Comparison of ENCODE assay signal across 1 cellular context in genomic region chr4:55458611-55459010, GRCh38.
TF ChIP-seq lines count a peak whose summit lies in the region.

No MANE protein-coding gene starts in this region.

TF ChIP-seq in SK-N-SH, 30 proteins besides CTCF, POLR2A, EP300 and RAD21 (continued from another document):
- no peak for TF ChIP-seq PBX3 (IDR thresholded peaks at IDR 0.05)
- no peak for TF ChIP-seq IRF3 (IDR thresholded peaks at IDR 0.05; ENCODE audit: low read depth, low read length)
- no peak for TF ChIP-seq EZH2phosphoT487 (IDR thresholded peaks at IDR 0.05; ENCODE audit: borderline replicate concordance, low read depth)
- no peak for TF ChIP-seq SIN3A (IDR thresholded peaks at IDR 0.05; ENCODE audit: borderline replicate concordance, low read depth, low read length)
- TF ChIP-seq NFIC (IDR thresholded peaks at IDR 0.05; ENCODE audit: borderline replicate concordance): no peak
- peak; percentile 42; the same call in 1 of the 2 replicates for TF ChIP-seq FOSL2 (IDR thresholded peaks at IDR 0.05; ENCODE audit: borderline replicate concordance, low read depth)
